19 cellular contexts compared by ENCODE assay signal in the genomic region with DNA sequence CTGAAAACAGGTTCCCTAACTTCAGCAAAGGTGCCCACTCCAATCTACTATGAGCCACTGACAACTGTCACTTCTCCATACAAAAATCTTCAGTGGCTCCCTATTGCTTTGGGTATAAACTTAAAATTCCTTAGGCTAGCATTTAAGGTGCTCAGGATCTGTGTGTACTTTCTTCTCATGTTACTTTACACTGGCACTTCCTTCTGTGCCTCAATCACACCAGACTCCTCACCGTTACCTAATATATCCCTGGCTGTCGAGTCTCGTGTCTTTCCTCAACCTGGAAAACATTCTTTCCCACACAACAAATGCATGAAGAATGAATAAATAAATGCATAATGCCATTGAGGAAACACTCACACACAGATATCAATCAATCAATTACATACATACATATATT.
DNase-seq lines count a peak whose midpoint lies in the region; ATAC-seq and TF ChIP-seq lines count a peak whose summit lies in the region.
"Had no signal": no experiment of that assay in that cellular context is flagged by ENCODE, and none has a peak within 500 bp of the region (broad histone marks: within the 10 kb centered on the region; RNA-seq: fewer than 3 reads in every experiment).

No MANE protein-coding gene starts in this region.

- H3K36me3 ChIP-seq in OCI-LY1 (ENCODE audit: insufficient read depth, low read length), result no peaks in the 10 kb centered on the region
- no peaks in the 10 kb centered on the region for H3K36me3 ChIP-seq in neural progenitor cell
- no peaks in the 10 kb centered on the region for H3K36me3 ChIP-seq in CD8-positive, alpha-beta memory T cell (ENCODE audit: insufficient read depth, low read length)

- H2AFZ ChIP-seq in OCI-LY1 (ENCODE audit: low read length) (no peak overlapping the region), neural progenitor cell (replicated peaks) (no peak overlapping the region)
- H2AFZ ChIP-seq: GM23248 had no signal

- no peaks in the 10 kb centered on the region for H3K9me3 Mint-ChIP-seq in neural progenitor cell
- peaks cover 0 to 8% (median 0%) of the 10 kb centered on the region in 5 donors for H3K9me3 Mint-ChIP-seq in CD8-positive, alpha-beta memory T cell
- H3K9me3 Mint-ChIP-seq in activated T-helper 17 cell treated with anti-CD3 and anti-CD28 coated beads, Interleukin-2, amount 50 U/mL, for 72 hours, result no peaks in the 10 kb centered on the region
- H3K9me3 Mint-ChIP-seq: CD8-positive, alpha-beta T cell had no signal

- no peak for ATAC-seq in activated T-helper 17 cell treated with anti-CD3 and anti-CD28 coated beads, Interleukin-2, amount 50 U/mL, for 72 hours (replicated peaks)
- ATAC-seq: CD8-positive, alpha-beta T cell had no signal

- H3K79me2 ChIP-seq in OCI-LY1 (ENCODE audit: insufficient read depth, low read length) (peaks cover 25% of the 10 kb centered on the region), neural progenitor cell (ENCODE audit: low read depth) (peaks cover 100% of the 10 kb centered on the region)

- DNase-seq in NCI-H2171 treated with DMSO at 0.1 percent for 48 hours (lab: John Stamatoyannopoulos, UW) (peak; percentile 24), NCI-H2171 (lab: John Stamatoyannopoulos, UW) (no peak), neural progenitor cell (ENCODE audit: low spot score) (no peak), NCI-H1436 (lab: John Stamatoyannopoulos, UW) (no peak), dermis blood vessel endothelial cell (no peak)
- DNase-seq in CD8-positive, alpha-beta memory T cell, result no peak
- DNase-seq: CD4-positive, CD25-positive, alpha-beta regulatory T cell; CD8-positive, alpha-beta T cell; DMS153; DND-41; GM23248; H7; HCEC 1CT had no signal

- peaks cover 27% of the 10 kb centered on the region for H3K4me1 Mint-ChIP-seq in neural progenitor cell
- peaks cover 7 to 8% (median 7%) of the 10 kb centered on the region in 3 donors for H3K4me1 Mint-ChIP-seq in CD8-positive, alpha-beta memory T cell
- peaks cover 4% of the 10 kb centered on the region for H3K4me1 Mint-ChIP-seq in activated T-helper 17 cell treated with anti-CD3 and anti-CD28 coated beads, Interleukin-2, amount 50 U/mL, for 72 hours

- no peaks in the 10 kb centered on the region for H4K20me1 ChIP-seq in OCI-LY1 (ENCODE audit: insufficient read depth, low read length)
- peaks cover 76% of the 10 kb centered on the region for H4K20me1 ChIP-seq in neural progenitor cell (ENCODE audit: low read depth)

- H3K4me3 ChIP-seq in OCI-LY1 (ENCODE audit: low read depth, low read length, poor library complexity, severe bottlenecking), result no peak overlapping the region
- no peak overlapping the region for H3K4me3 ChIP-seq in neural progenitor cell
- H3K4me3 ChIP-seq in CD8-positive, alpha-beta memory T cell (ENCODE audit: low read length), result no peak overlapping the region
- H3K4me3 ChIP-seq: BLaER1, GM23248 had no signal

- no peaks in the 10 kb centered on the region for H3K9me2 ChIP-seq in OCI-LY1 (ENCODE audit: low read depth, low read length)

- H3F3A ChIP-seq in OCI-LY1 (ENCODE audit: insufficient read depth, low read length) (no peaks in the 10 kb centered on the region), neural progenitor cell (ENCODE audit: low read depth) (peaks cover 31% of the 10 kb centered on the region)

- H3K36me3 Mint-ChIP-seq in neural progenitor cell, result peaks cover 17% of the 10 kb centered on the region
- no peaks in the 10 kb centered on the region for H3K36me3 Mint-ChIP-seq in CD8-positive, alpha-beta memory T cell
- no peaks in the 10 kb centered on the region for H3K36me3 Mint-ChIP-seq in activated T-helper 17 cell treated with anti-CD3 and anti-CD28 coated beads, Interleukin-2, amount 50 U/mL, for 72 hours (ENCODE audit: low read depth)
- H3K36me3 Mint-ChIP-seq: CD4-positive, CD25-positive, alpha-beta regulatory T cell; CD8-positive, alpha-beta T cell had no signal

- CTCF ChIA-PET in CD8-positive, alpha-beta memory T cell (lab: Charles Lee), result no interaction called here

- H3K4me2 ChIP-seq in OCI-LY1 (ENCODE audit: low read length) (no peak overlapping the region), neural progenitor cell (peak overlapping the region; percentile 26)
- H3K4me2 ChIP-seq: BLaER1 had no signal

- H3K27me3 ChIP-seq in OCI-LY1 (ENCODE audit: insufficient read depth, low read length) (no peaks in the 10 kb centered on the region), neural progenitor cell (no peaks in the 10 kb centered on the region)
- H3K27me3 ChIP-seq in CD8-positive, alpha-beta memory T cell (ENCODE audit: insufficient read depth, low read length, poor library complexity, severe bottlenecking), result no peaks in the 10 kb centered on the region
- H3K27me3 ChIP-seq: BLaER1 had no signal

- H3K9me3 ChIP-seq in OCI-LY1 (ENCODE audit: low read length) (no peaks in the 10 kb centered on the region), neural progenitor cell (ENCODE audit: low read depth) (no peaks in the 10 kb centered on the region)
- H3K9me3 ChIP-seq in CD8-positive, alpha-beta memory T cell (ENCODE audit: low read length), result no peaks in the 10 kb centered on the region

- H3K27me3 Mint-ChIP-seq in neural progenitor cell (ENCODE audit: insufficient read depth, low read depth), result no peaks in the 10 kb centered on the region
- H3K27me3 Mint-ChIP-seq in CD8-positive, alpha-beta memory T cell, result no peaks in the 10 kb centered on the region
- peaks cover 10% of the 10 kb centered on the region for H3K27me3 Mint-ChIP-seq in activated T-helper 17 cell treated with anti-CD3 and anti-CD28 coated beads, Interleukin-2, amount 50 U/mL, for 72 hours
- H3K27me3 Mint-ChIP-seq: B cell had no signal

- H3K27ac ChIP-seq in OCI-LY1 (ENCODE audit: low read depth, low read length, poor library complexity, severe bottlenecking) (peak overlapping the region; percentile 16), neural progenitor cell (no peak overlapping the region)
- H3K27ac ChIP-seq in CD8-positive, alpha-beta memory T cell (ENCODE audit: low read depth, low read length), result no peak overlapping the region
- H3K27ac ChIP-seq: 22Rv1, BLaER1, C4-2B, GM23248 had no signal

- no peak overlapping the region for H3K27ac Mint-ChIP-seq in neural progenitor cell
- no peak overlapping the region for H3K27ac Mint-ChIP-seq in CD8-positive, alpha-beta memory T cell
- no peak overlapping the region for H3K27ac Mint-ChIP-seq in activated T-helper 17 cell treated with anti-CD3 and anti-CD28 coated beads, Interleukin-2, amount 50 U/mL, for 72 hours
- H3K27ac Mint-ChIP-seq: B cell; CD4-positive, CD25-positive, alpha-beta regulatory T cell; CD8-positive, alpha-beta T cell had no signal

- H3K9ac ChIP-seq in OCI-LY1 (ENCODE audit: low read length) (no peak overlapping the region), neural progenitor cell (no peak overlapping the region)
- H3K9ac ChIP-seq: BLaER1, GM23248 had no signal

- no peak for TF ChIP-seq CTCF in OCI-LY1 (IDR thresholded peaks at IDR 0.05; ENCODE audit: low read length)
- TF ChIP-seq CTCF in neural progenitor cell (IDR thresholded peaks at IDR 0.05), result no peak

- H3K4me1 ChIP-seq in OCI-LY1 (ENCODE audit: insufficient read depth, low read length, severe bottlenecking) (peaks cover 90% of the 10 kb centered on the region), neural progenitor cell (peaks cover 33% of the 10 kb centered on the region)
- H3K4me1 ChIP-seq in CD8-positive, alpha-beta memory T cell (ENCODE audit: insufficient read depth, low read length), result no peaks in the 10 kb centered on the region

- H3K4me3 Mint-ChIP-seq in neural progenitor cell, result no peak overlapping the region
- H3K4me3 Mint-ChIP-seq in CD8-positive, alpha-beta memory T cell, result no peak overlapping the region
- no peak overlapping the region for H3K4me3 Mint-ChIP-seq in activated T-helper 17 cell treated with anti-CD3 and anti-CD28 coated beads, Interleukin-2, amount 50 U/mL, for 72 hours
- H3K4me3 Mint-ChIP-seq: B cell; CD8-positive, alpha-beta T cell had no signal

- POLR2A ChIA-PET in CD8-positive, alpha-beta memory T cell (lab: Charles Lee), result no interaction called here
